In the genomic region with DNA sequence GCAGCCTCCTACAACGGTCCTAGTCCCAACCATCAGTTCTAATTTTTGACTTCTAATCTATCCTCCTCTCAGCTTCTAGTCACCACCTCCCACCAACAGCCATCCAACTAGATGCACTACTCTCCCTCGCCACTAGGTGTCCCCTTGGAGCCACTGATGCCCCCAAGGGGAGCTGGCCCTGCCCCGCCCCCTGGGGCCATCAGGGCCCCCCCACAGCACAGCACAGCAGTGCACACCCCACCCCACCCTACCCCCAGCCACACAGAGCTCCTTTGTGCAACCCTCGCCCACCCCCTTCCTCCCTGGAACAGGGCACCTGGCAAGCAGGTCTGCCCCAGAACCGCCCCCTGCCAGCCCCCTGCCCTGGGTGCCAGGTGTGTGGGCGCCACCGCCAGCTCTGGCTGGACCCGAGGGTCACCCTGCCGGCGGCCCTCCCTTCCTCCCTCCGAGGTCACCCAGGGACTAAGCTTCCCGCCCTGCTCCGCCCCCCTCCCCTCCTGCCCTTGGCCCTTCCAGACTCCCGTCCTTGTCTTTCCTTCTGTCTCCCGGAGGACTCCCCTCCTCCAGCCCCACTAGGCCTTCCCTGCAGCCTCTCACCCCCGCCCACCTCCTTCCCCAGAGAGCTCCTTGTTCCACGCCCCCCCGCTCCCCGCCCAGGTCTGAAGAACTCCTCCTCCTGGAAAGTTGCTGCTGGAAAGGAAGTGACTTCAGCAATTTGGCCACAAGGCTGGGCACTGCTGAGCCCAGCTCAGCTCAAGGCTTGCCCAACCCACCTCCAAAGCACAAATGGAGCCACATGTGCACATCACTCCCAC, we compare ENCODE assay signal across 8 cellular contexts. TPM values are rescaled to one million over a fixed set of nuclear protein-coding genes. Genes with fewer than 3 reads are reported as not detected.
DNase-seq lines count a peak whose midpoint lies in the region; ATAC-seq, FAIRE-seq and TF ChIP-seq lines count a peak whose summit lies in the region.

No MANE protein-coding gene starts in this region.

- BruUV-seq in endothelial cell of umbilical vein (replicated peaks; lab: Mats Ljungman, UMichigan): no TSS peak

- intact Hi-C loops in endothelial cell of umbilical vein (cut with micrococcal nuclease): loop anchor here (1.0 kb wide), 5 partner anchors 11 to 256 kb away; no protein-coding TSS in a partner anchor

- peak; percentile 82 for ATAC-seq in activated CD8-positive, alpha-beta memory T cell treated with anti-CD3 and anti-CD28 coated beads, Interleukin-2, amount 10 ng/mL, durations not matched to agents 7 days and 5 days
- ATAC-seq in GM21515 (IDR thresholded peaks at IDR 0.05; ENCODE audit: unreplicated experiment): no peak

- H3K27ac ChIP-seq in endothelial cell of umbilical vein (ENCODE audit: insufficient read depth, low read depth, low read length) (no peak overlapping the region), mesodermal cell (ENCODE audit: low read depth, low read length, severe bottlenecking) (peak overlapping the region; percentile 66)

- H3K27me3 ChIP-seq in endothelial cell of umbilical vein (ENCODE audit: control insufficient read depth in 2 of 2, insufficient read depth in 2 of 2, low read length in 2 of 2): no peaks in the 10 kb centered on the region

- dilution Hi-C loops in endothelial cell of umbilical vein (cut with MboI; ENCODE audit: extremely low pct_ligation_motif_present, low sequenced_read_pairs): no loop called here

- no peaks in the 10 kb centered on the region for H4K20me1 ChIP-seq in endothelial cell of umbilical vein (replicated peaks; ENCODE audit: control insufficient read depth, extremely low read depth, insufficient read depth, low read length)

- H3K79me2 ChIP-seq in endothelial cell of umbilical vein (ENCODE audit: control insufficient read depth, insufficient read depth, low read length): no peaks in the 10 kb centered on the region

- H3K9me3 ChIP-seq in endothelial cell of umbilical vein (replicated peaks; ENCODE audit: control insufficient read depth, insufficient read depth, low read length) (no peaks in the 10 kb centered on the region), mesodermal cell (ENCODE audit: control insufficient read depth, low read length) (no peaks in the 10 kb centered on the region)

- no peak overlapping the region for H3K4me3 ChIP-seq in endothelial cell of umbilical vein (replicated peaks in 1 of 3; ENCODE audit: insufficient read depth in 1 of 3, low read depth in 1 of 3, low read length in 3 of 3)
- H3K4me3 ChIP-seq in mesodermal cell (ENCODE audit: extremely low read depth, insufficient read depth, low read length, poor library complexity, severe bottlenecking): no peak overlapping the region

- peak overlapping the region; percentile 84 for H3K27ac Mint-ChIP-seq in activated CD8-positive, alpha-beta memory T cell treated with anti-CD3 and anti-CD28 coated beads, Interleukin-2, amount 10 ng/mL, durations not matched to agents 7 days and 5 days

- no peak overlapping the region for H3K4me3 Mint-ChIP-seq in activated CD8-positive, alpha-beta memory T cell treated with anti-CD3 and anti-CD28 coated beads, Interleukin-2, amount 10 ng/mL, durations not matched to agents 7 days and 5 days

- H3K4me2 ChIP-seq in endothelial cell of umbilical vein (ENCODE audit: insufficient read depth, low read length): no peak overlapping the region

- H3K27me3 Mint-ChIP-seq in activated CD8-positive, alpha-beta memory T cell treated with anti-CD3 and anti-CD28 coated beads, Interleukin-2, amount 10 ng/mL, durations not matched to agents 7 days and 5 days: no peaks in the 10 kb centered on the region

- no peak overlapping the region for H3K9ac ChIP-seq in endothelial cell of umbilical vein (replicated peaks; ENCODE audit: extremely low read depth, insufficient read depth, low read length)

- TF ChIP-seq CTCF in AG09319 (IDR thresholded peaks at IDR 0.05; ENCODE audit: low read depth, low read length) (peak; percentile 91), GM20000 (IDR thresholded peaks at IDR 0.05; ENCODE audit: extremely low read depth, missing control alignments) (peak; percentile 82), endothelial cell of umbilical vein (IDR thresholded peaks at IDR 0.05; ENCODE audit: extremely low read depth in 1 of 2, insufficient read depth in 1 of 2, low read depth in 1 of 2, low read length in 2 of 2) (peak; percentile 67 to 92)

- peaks cover 0 to 27% of the 10 kb centered on the region in 2 experiments for H3K36me3 ChIP-seq in endothelial cell of umbilical vein (ENCODE audit: control insufficient read depth in 2 of 2, extremely low read depth in 1 of 2, insufficient read depth in 2 of 2, low read length in 2 of 2)
- peaks cover 53% of the 10 kb centered on the region for H3K36me3 ChIP-seq in mesodermal cell (ENCODE audit: control insufficient read depth, insufficient read depth, low read length)

- peak; percentile 96 for FAIRE-seq in endothelial cell of umbilical vein (lab: Jason Lieb, UNC)

- peaks cover 10% of the 10 kb centered on the region for H3K4me1 ChIP-seq in endothelial cell of umbilical vein (ENCODE audit: control insufficient read depth, extremely low read depth, insufficient read depth, low read length)
- H3K4me1 ChIP-seq in mesodermal cell (ENCODE audit: control insufficient read depth, insufficient read depth, low read length, poor library complexity, severe bottlenecking): peaks cover 65% of the 10 kb centered on the region

- H3K36me3 Mint-ChIP-seq in activated CD8-positive, alpha-beta memory T cell treated with anti-CD3 and anti-CD28 coated beads, Interleukin-2, amount 10 ng/mL, durations not matched to agents 7 days and 5 days: no peaks in the 10 kb centered on the region

- no peaks in the 10 kb centered on the region for H3K9me1 ChIP-seq in endothelial cell of umbilical vein (replicated peaks; ENCODE audit: control insufficient read depth, extremely low read depth, insufficient read depth, low read length)

- 0 to 8% methylated on average over 9 to 14 of the region's 19 CpGs for WGBS in mesodermal cell (ENCODE audit: insufficient coverage in 2 of 2), 2 experiments

- H3K9me3 Mint-ChIP-seq in activated CD8-positive, alpha-beta memory T cell treated with anti-CD3 and anti-CD28 coated beads, Interleukin-2, amount 10 ng/mL, durations not matched to agents 7 days and 5 days (ENCODE audit: low read depth): no peaks in the 10 kb centered on the region

- CTCF ChIA-PET in activated CD8-positive, alpha-beta memory T cell treated with anti-CD3 and anti-CD28 coated beads, Interleukin-2, amount 10 ng/mL, durations not matched to agents 7 days and 5 days (lab: Charles Lee): interaction anchor here (0.6 to 8.9 kb wide), 47 partner anchors 10 to 772 kb away, joined by 3 to 126 read pairs (median 5); partner anchors contain the start of genes AHDC1, IFI6, STX12 and WASF2
- CTCF ChIA-PET in endothelial cell of umbilical vein (lab: Charles Lee): interaction anchor here (0.6 to 11.5 kb wide), 57 partner anchors 9 to 539 kb away, joined by 3 to 455 read pairs (median 7); partner anchors contain the start of genes AHDC1, IFI6, MAP3K6 and WASF2

- POLR2A ChIA-PET in endothelial cell of umbilical vein (lab: Charles Lee): interaction anchor here (1.1 to 2.3 kb wide), 4 partner anchors 13 to 47 kb away, joined by 3 to 15 read pairs (median 4); partner anchors contain the start of gene AHDC1

- peak; percentile 89 for DNase-seq in AG09319 (ENCODE audit: extremely low read depth, low read depth)
- DNase-seq in GM20000 (ENCODE audit: low spot score): peak; percentile 95
- peak; percentile 90 for DNase-seq in NCI-H82 treated with DMSO at 0.1 percent for 48 hours (lab: John Stamatoyannopoulos, UW; ENCODE audit: unreplicated experiment)
- DNase-seq in activated CD8-positive, alpha-beta memory T cell treated with anti-CD3 and anti-CD28 coated beads, Interleukin-2, amount 10 ng/mL, durations not matched to agents 7 days and 5 days: peak; percentile 87
- DNase-seq in endothelial cell of umbilical vein (ENCODE audit: low read depth, low spot score): peak; percentile 86
- peak; percentile 43 for DNase-seq in stimulated activated CD8-positive, alpha-beta memory T cell treated with anti-CD3 and anti-CD28 coated beads, Interleukin-15, amount 100 ng/mL, for 24 hours (ENCODE audit: low read depth)

- H3K4me1 Mint-ChIP-seq in activated CD8-positive, alpha-beta memory T cell treated with anti-CD3 and anti-CD28 coated beads, Interleukin-2, amount 10 ng/mL, durations not matched to agents 7 days and 5 days: peaks cover 27% of the 10 kb centered on the region

- TF ChIP-seq POLR2A in endothelial cell of umbilical vein (IDR thresholded peaks at IDR 0.05; ENCODE audit: low read depth, low read length): no peak

- no peak overlapping the region for H2AFZ ChIP-seq in endothelial cell of umbilical vein (ENCODE audit: low read depth, low read length)

TF ChIP-seq in endothelial cell of umbilical vein, 7 proteins besides CTCF, POLR2A, EP300 and RAD21:
- TF ChIP-seq MAX (IDR thresholded peaks at IDR 0.05; ENCODE audit: insufficient read depth, insufficient read length) (no peak), FOS (IDR thresholded peaks at IDR 0.05; ENCODE audit: borderline replicate concordance, insufficient read depth, low read length) (no peak), POLR2AphosphoS5 (IDR thresholded peaks at IDR 0.05; ENCODE audit: insufficient read depth, low read depth, low read length) (no peak), JUN (IDR thresholded peaks at IDR 0.05; ENCODE audit: borderline replicate concordance, insufficient read depth, insufficient read length, low read depth) (no peak), EZH2 (IDR thresholded peaks at IDR 0.05; ENCODE audit: borderline replicate concordance, low read depth, low read length, severe bottlenecking) (no peak), GATA2 (IDR thresholded peaks at IDR 0.05; ENCODE audit: insufficient read depth, insufficient read length, low read depth, low read length) (no peak), MYC (IDR thresholded peaks at IDR 0.05; ENCODE audit: low read depth, low read length) (no peak)

RNA-seq across cellular contexts. Expression of gene AHDC1, which starts 47.0 kb away (rescaled TPM):
- total RNA-seq in activated CD8-positive, alpha-beta memory T cell treated with anti-CD3 and anti-CD28 coated beads, Interleukin-2, amount 10 ng/mL, durations not matched to agents 7 days and 5 days: 10 to 100 TPM; 15.8 to 18.5 TPM
- 32.1 and 33.0 TPM in 2 replicates for total RNA-seq in endothelial cell of umbilical vein
- 7.0 and 7.8 TPM in 2 replicates for polyA plus RNA-seq in endothelial cell of umbilical vein
- polyA plus RNA-seq in endothelial cell of umbilical vein (2011; cell fraction: cytosol; rRNA removed): 5.9 and 7.2 TPM in 2 replicates
- polyA plus RNA-seq in endothelial cell of umbilical vein (2011; cell fraction: nucleus; rRNA removed): 17.1 and 18.6 TPM in 2 replicates
- polyA plus RNA-seq in endothelial cell of umbilical vein (2012): 10.8 and 13.3 TPM in 2 replicates
- polyA minus RNA-seq in endothelial cell of umbilical vein: 10.8 and 13.8 TPM in 2 replicates
- 4.2 TPM for polyA minus RNA-seq in endothelial cell of umbilical vein (2011; cell fraction: cytosol; rRNA and poly(A)+ RNA removed)
- polyA minus RNA-seq in endothelial cell of umbilical vein (2011; cell fraction: nucleus; rRNA and poly(A)+ RNA removed): 7.6 and 14.5 TPM in 2 replicates
- 44.6 TPM for polyA plus RNA-seq in mesodermal cell (2013, experiment 1 of 2)
- 35.0 TPM for polyA plus RNA-seq in mesodermal cell (2013, experiment 2 of 2)

Comparison
In these comparisons a context has a peak if more than half of its experiments do, and no peak if none do; other contexts are left out.
1. DNase-seq: peak in every context shown above with its lines; median percentile 95 in GM20000; 90 in NCI-H82 treated with DMSO at 0.1 percent for 48 hours; 89 in AG09319; 87 in activated CD8-positive, alpha-beta memory T cell treated with anti-CD3 and anti-CD28 coated beads, Interleukin-2, amount 10 ng/mL, durations not matched to agents 7 days and 5 days; 86 in endothelial cell of umbilical vein; 43 in stimulated activated CD8-positive, alpha-beta memory T cell treated with anti-CD3 and anti-CD28 coated beads, Interleukin-15, amount 100 ng/mL, for 24 hours.